Comparison of ENCODE assay signal across 33 cellular contexts in genomic region chr13:39377699-39378098, GRCh38.
"Had no signal": no experiment of that assay in that cellular context is flagged by ENCODE, and none has a peak within 500 bp of the region (broad histone marks: within the 10 kb centered on the region; RNA-seq: fewer than 3 reads in every experiment).

No MANE protein-coding gene starts in this region.

- H3K4me1 ChIP-seq: adrenal gland, body of pancreas, breast epithelium had no signal

- ATAC-seq: activated naive CD4-positive, alpha-beta T cell treated with anti-CD3 and anti-CD28 coated beads, Interleukin-2, amount 50 U/mL, for 72 hours; activated naive CD8-positive, alpha-beta T cell treated with anti-CD3 and anti-CD28 coated beads, Interleukin-2, amount 50 U/mL, for 24 hours; activated T-cell treated with anti-CD3 and anti-CD28 coated beads, Interleukin-2, amount 50 U/mL, for 4 hours; activated T-cell treated with anti-CD3 and anti-CD28 coated beads, Interleukin-2, amount 50 U/mL, for 72 hours; activated T-helper 17 cell treated with anti-CD3 and anti-CD28 coated beads, Interleukin-2, amount 50 U/mL, for 72 hours; body of pancreas had no signal

- H3K27ac ChIP-seq: adrenal gland, body of pancreas, brain microvascular endothelial cell, breast epithelium, cardiac muscle cell had no signal

- H3K36me3 ChIP-seq: adrenal gland, ascending aorta, brain microvascular endothelial cell, breast epithelium, cardiac muscle cell had no signal

- DNase-seq: activated effector memory CD4-positive, alpha-beta T cell treated with anti-CD3 and anti-CD28 coated beads, Interleukin-2, amount 50 U/mL, for 16 hours; activated effector memory CD4-positive, alpha-beta T cell treated with Interleukin-2 at 50 U/mL for 16 hours; activated gamma-delta T cell; activated gamma-delta T cell treated with Interleukin-2 at 50 U/mL for 16 hours; activated naive CD4-positive, alpha-beta T cell; activated naive CD4-positive, alpha-beta T cell treated with anti-CD3 and anti-CD28 coated beads for 36 hours; activated naive CD4-positive, alpha-beta T cell treated with anti-CD3 and anti-CD28 coated beads, Interleukin-2, amount 10 ng/mL, durations not matched to agents 7 days and 5 days; activated naive CD4-positive, alpha-beta T cell treated with anti-CD3 and anti-CD28 coated beads, Interleukin-2, amount 50 U/mL, for 16 hours; activated naive CD4-positive, alpha-beta T cell treated with Interleukin-2 at 50 U/mL for 16 hours; activated naive CD8-positive, alpha-beta T cell treated with anti-CD3 and anti-CD28 coated beads for 36 hours; activated naive CD8-positive, alpha-beta T cell treated with anti-CD3 and anti-CD28 coated beads, Interleukin-2, amount 10 ng/mL, durations not matched to agents 7 days and 5 days; activated naive CD8-positive, alpha-beta T cell treated with anti-CD3 and anti-CD28 coated beads, Interleukin-2, amount 50 U/mL, for 24 hours; activated T-cell treated with anti-CD3 and anti-CD28 coated beads, Interleukin-2, amount 50 U/mL, for 1 hour; activated T-cell treated with anti-CD3 and anti-CD28 coated beads, Interleukin-2, amount 50 U/mL, for 24 hours; activated T-cell treated with anti-CD3 and anti-CD28 coated beads, Interleukin-2, amount 50 U/mL, for 4 hours; activated T-cell treated with anti-CD3 and anti-CD28 coated beads, Interleukin-2, amount 50 U/mL, for 48 hours; activated T-cell treated with anti-CD3 and anti-CD28 coated beads, Interleukin-2, amount 50 U/mL, for 72 hours; adrenal gland; amniotic stem cell; amygdala; anterior cingulate cortex; aorta; body of pancreas; brain microvascular endothelial cell; caudate nucleus; central memory CD4-positive, alpha-beta T cell; cerebellar nuclear complex had no signal

- FAIRE-seq: astrocyte had no signal

- H3K4me3 ChIP-seq: adrenal gland, body of pancreas, breast epithelium, cardiac muscle cell had no signal

- H3K27me3 ChIP-seq: adrenal gland, ascending aorta, body of pancreas, brain microvascular endothelial cell, breast epithelium had no signal

- H3K9me3 ChIP-seq: adrenal gland, ascending aorta, body of pancreas, breast epithelium had no signal
